8 cellular contexts compared by ENCODE assay signal in genomic region chrX:49167740-49168108, GRCh38. TPM values are rescaled to one million over a fixed set of nuclear protein-coding genes. Genes with fewer than 3 reads are reported as not detected.
DNase-seq lines count a peak whose midpoint lies in the region; ATAC-seq, FAIRE-seq and TF ChIP-seq lines count a peak whose summit lies in the region.

No MANE protein-coding gene starts in this region.

- peak overlapping the region; percentile 77 for H3K4me3 Mint-ChIP-seq in activated T-cell treated with anti-CD3 and anti-CD28 coated beads, Interleukin-2, amount 50 U/mL, for 24 hours
- peak overlapping the region; percentile 71 for H3K4me3 Mint-ChIP-seq in astrocyte (ENCODE audit: unreplicated experiment)

- no peak overlapping the region for H2AFZ ChIP-seq in astrocyte (ENCODE audit: low read depth, low read length)

- H3K9me3 Mint-ChIP-seq in activated T-cell treated with anti-CD3 and anti-CD28 coated beads, Interleukin-2, amount 50 U/mL, for 24 hours = no peaks in the 10 kb centered on the region
- no peaks in the 10 kb centered on the region for H3K9me3 Mint-ChIP-seq in astrocyte (ENCODE audit: unreplicated experiment)

- no peak for TF ChIP-seq POLR2A in right lobe of liver (IDR thresholded peaks at IDR 0.05)

- ATAC-seq in right lobe of liver = no peak
- ATAC-seq in GM19455 (IDR thresholded peaks at IDR 0.05; ENCODE audit: unreplicated experiment) = no peak

- peaks cover 2% of the 10 kb centered on the region for H4K20me1 ChIP-seq in astrocyte (ENCODE audit: insufficient read depth, low read length)

- H3K27me3 ChIP-seq in astrocyte (ENCODE audit: insufficient read depth, low read length) (no peaks in the 10 kb centered on the region), right lobe of liver (no peaks in the 10 kb centered on the region), thymus (ENCODE audit: control insufficient read depth, insufficient read depth) (no peaks in the 10 kb centered on the region)

- peak overlapping the region; percentile 89 for H3K4me2 ChIP-seq in astrocyte (ENCODE audit: low read length)

- H3K79me2 ChIP-seq in astrocyte (ENCODE audit: insufficient read depth, low read length) = peaks cover 9% of the 10 kb centered on the region

- H3K4me3 ChIP-seq in astrocyte (ENCODE audit: insufficient read depth, low read depth, low read length) (peak overlapping the region; percentile 56), right lobe of liver (peak overlapping the region in 1 of 3 donors; percentile 43), thymus (ENCODE audit: low read length) (no peak overlapping the region)

- H3K4me1 ChIP-seq in astrocyte (ENCODE audit: insufficient read depth, low read length) (peaks cover 16% of the 10 kb centered on the region), right lobe of liver (peaks cover 0 to 2% (median 0%) of the 10 kb centered on the region in 4 donors), thymus (ENCODE audit: control insufficient read depth, insufficient read depth, low read length) (peaks cover 7% of the 10 kb centered on the region)

- FAIRE-seq in astrocyte (lab: Jason Lieb, UNC) = peak; percentile 93

- intact Hi-C loops in right lobe of liver (cut with DNase I) = no loop called here

- DNase-seq in activated T-cell treated with anti-CD3 and anti-CD28 coated beads, Interleukin-2, amount 50 U/mL, for 24 hours = no peak
- DNase-seq in activated T-cell treated with anti-CD3 and anti-CD28 coated beads, Interleukin-2, amount 50 U/mL, for 48 hours = no peak
- DNase-seq in astrocyte (ENCODE audit: low read depth) = no peak
- DNase-seq in right lobe of liver = no peak
- no peak for DNase-seq in C1 segment of cervical spinal cord (lab: John Stamatoyannopoulos, UW)
- DNase-seq in T1000 (lab: John Stamatoyannopoulos, UW) = no peak

- H3K36me3 Mint-ChIP-seq in activated T-cell treated with anti-CD3 and anti-CD28 coated beads, Interleukin-2, amount 50 U/mL, for 24 hours (ENCODE audit: low read depth) = peaks cover 7% of the 10 kb centered on the region
- no peaks in the 10 kb centered on the region for H3K36me3 Mint-ChIP-seq in astrocyte (ENCODE audit: low read depth, unreplicated experiment)

- TF ChIP-seq CTCF in astrocyte (IDR thresholded peaks at IDR 0.05; ENCODE audit: insufficient read depth, low read depth, low read length) (no peak), right lobe of liver (IDR thresholded peaks at IDR 0.05) (no peak)

- peak overlapping the region; percentile 82 for H3K9ac ChIP-seq in astrocyte (ENCODE audit: low read length)

- H3K9me3 ChIP-seq in astrocyte (ENCODE audit: insufficient read depth, low read depth, low read length) (no peaks in the 10 kb centered on the region), right lobe of liver (no peaks in the 10 kb centered on the region), thymus (ENCODE audit: control insufficient read depth) (no peaks in the 10 kb centered on the region)

- H3K4me1 Mint-ChIP-seq in activated T-cell treated with anti-CD3 and anti-CD28 coated beads, Interleukin-2, amount 50 U/mL, for 24 hours (ENCODE audit: low read depth) = peaks cover 44% of the 10 kb centered on the region
- peaks cover 4% of the 10 kb centered on the region for H3K4me1 Mint-ChIP-seq in astrocyte (ENCODE audit: low read depth, unreplicated experiment)

- peak overlapping the region; percentile 76 for H3K27ac ChIP-seq in astrocyte (ENCODE audit: low read depth, low read length)
- H3K27ac ChIP-seq in right lobe of liver = peak overlapping the region in 2 of 3 donors; percentile 81 to 83
- peak overlapping the region; percentile 92 for H3K27ac ChIP-seq in thymus (ENCODE audit: low read depth)

- H3K27me3 Mint-ChIP-seq in activated T-cell treated with anti-CD3 and anti-CD28 coated beads, Interleukin-2, amount 50 U/mL, for 24 hours = no peaks in the 10 kb centered on the region
- H3K27me3 Mint-ChIP-seq in astrocyte (ENCODE audit: low read depth, unreplicated experiment) = no peaks in the 10 kb centered on the region

- H3K27ac Mint-ChIP-seq in activated T-cell treated with anti-CD3 and anti-CD28 coated beads, Interleukin-2, amount 50 U/mL, for 24 hours = peak overlapping the region; percentile 89
- H3K27ac Mint-ChIP-seq in astrocyte (ENCODE audit: unreplicated experiment) = peak overlapping the region; percentile 69

- no peaks in the 10 kb centered on the region for H3K36me3 ChIP-seq in astrocyte (ENCODE audit: insufficient read depth, low read length)
- H3K36me3 ChIP-seq in right lobe of liver = no peaks in the 10 kb centered on the region
- H3K36me3 ChIP-seq in thymus (ENCODE audit: control insufficient read depth, insufficient read depth) = no peaks in the 10 kb centered on the region

- WGBS in right lobe of liver (ENCODE audit: insufficient coverage, low coverage, low lambda C conversion rate, missing lambda C conversion rate) = 43% methylated on average over 3 of the region's 3 CpGs
- 46% methylated on average over 3 of the region's 3 CpGs for WGBS in thymus

RNA-seq across cellular contexts. Expression of gene PLP2, which starts 4.0 kb away (rescaled TPM):
- total RNA-seq in astrocyte (109 TPM in 2 replicates), right lobe of liver (10 to 100 TPM in 4 of 6 experiments, 1 to 10 TPM in 2; 7.4 to 24.4 (median 14.5) TPM)
- polyA plus RNA-seq in thymus = 130 TPM

RNA-seq across cellular contexts. Expression of gene MAGIX, which starts 5.2 kb away (rescaled TPM):
- total RNA-seq in astrocyte (0.96 and 1.2 TPM in 2 replicates), right lobe of liver (10 to 100 TPM in 4 of 6 experiments, 1 to 10 TPM in 2; 8.8 to 24.0 (median 18.4) TPM)
- polyA plus RNA-seq in thymus = 3.0 TPM

RNA-seq across cellular contexts. Expression of gene PRICKLE3, which starts 18.4 kb away (rescaled TPM):
- total RNA-seq in astrocyte = 13.9 and 14.2 TPM in 2 replicates
- 1 to 10 TPM; 3.8 to 6.4 (median 5.0) TPM for total RNA-seq in right lobe of liver
- polyA plus RNA-seq in thymus = 5.4 TPM

RNA-seq across cellular contexts. Expression of gene SYP, which starts 32.3 kb away (rescaled TPM):
- 1.6 and 1.9 TPM in 2 replicates for total RNA-seq in astrocyte
- total RNA-seq in right lobe of liver = under 1 TPM in 5 of 6 experiments, not detected in 1; 0.12 to 0.39 (median 0.27) TPM
- polyA plus RNA-seq in thymus = 3.6 TPM

RNA-seq across cellular contexts. Expression of gene GPKOW, which starts 44.2 kb away (rescaled TPM):
- total RNA-seq in astrocyte (15.6 and 16.9 TPM in 2 replicates), right lobe of liver (10 to 100 TPM in 3 of 6 experiments, 1 to 10 TPM in 3; 9.3 to 14.9 (median 10.2) TPM)
- 15.1 TPM for polyA plus RNA-seq in thymus
